Comparison of ENCODE assay signal across 8 cellular contexts in the genomic region with DNA sequence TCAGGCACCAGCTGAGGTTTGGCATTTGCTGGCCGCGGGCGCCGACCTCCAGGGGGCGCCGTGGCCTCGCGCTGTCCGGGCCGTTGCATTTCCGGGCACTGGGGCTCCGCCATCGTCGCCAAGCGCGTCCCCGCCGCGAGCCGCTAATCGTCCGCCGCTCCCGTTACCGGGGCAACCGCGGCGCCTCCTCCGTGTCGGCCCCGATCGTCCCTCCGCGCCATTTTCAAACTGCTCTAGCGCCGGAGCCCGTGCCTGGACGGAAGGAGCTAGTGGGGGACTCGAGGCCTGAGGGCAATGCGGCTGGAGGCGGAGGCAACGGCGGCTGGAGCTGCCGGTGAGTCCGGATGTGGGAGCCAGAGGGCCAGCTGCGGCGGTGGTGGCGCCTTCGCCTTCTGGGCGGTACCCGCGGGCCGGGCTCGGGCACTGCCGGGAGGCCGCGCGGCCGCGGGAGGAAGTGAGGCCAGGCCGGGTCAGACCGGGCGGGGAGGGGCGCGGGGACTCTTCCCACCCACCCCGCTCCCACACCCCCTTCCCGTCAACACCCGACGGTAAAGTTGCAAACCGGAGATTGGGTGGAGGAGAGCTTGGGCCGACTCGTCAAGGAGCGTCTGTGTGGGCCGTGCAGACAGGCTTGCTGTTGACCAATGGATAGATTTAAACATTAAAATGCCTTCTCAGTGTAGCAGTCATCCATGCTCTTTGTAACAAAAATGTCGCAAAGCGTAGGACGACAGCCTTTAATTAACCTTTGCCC. TPM values are rescaled to one million over a fixed set of nuclear protein-coding genes. Genes with fewer than 3 reads are reported as not detected.
DNase-seq lines count a peak whose midpoint lies in the region; ATAC-seq and TF ChIP-seq lines count a peak whose summit lies in the region.

A gene with protein sequence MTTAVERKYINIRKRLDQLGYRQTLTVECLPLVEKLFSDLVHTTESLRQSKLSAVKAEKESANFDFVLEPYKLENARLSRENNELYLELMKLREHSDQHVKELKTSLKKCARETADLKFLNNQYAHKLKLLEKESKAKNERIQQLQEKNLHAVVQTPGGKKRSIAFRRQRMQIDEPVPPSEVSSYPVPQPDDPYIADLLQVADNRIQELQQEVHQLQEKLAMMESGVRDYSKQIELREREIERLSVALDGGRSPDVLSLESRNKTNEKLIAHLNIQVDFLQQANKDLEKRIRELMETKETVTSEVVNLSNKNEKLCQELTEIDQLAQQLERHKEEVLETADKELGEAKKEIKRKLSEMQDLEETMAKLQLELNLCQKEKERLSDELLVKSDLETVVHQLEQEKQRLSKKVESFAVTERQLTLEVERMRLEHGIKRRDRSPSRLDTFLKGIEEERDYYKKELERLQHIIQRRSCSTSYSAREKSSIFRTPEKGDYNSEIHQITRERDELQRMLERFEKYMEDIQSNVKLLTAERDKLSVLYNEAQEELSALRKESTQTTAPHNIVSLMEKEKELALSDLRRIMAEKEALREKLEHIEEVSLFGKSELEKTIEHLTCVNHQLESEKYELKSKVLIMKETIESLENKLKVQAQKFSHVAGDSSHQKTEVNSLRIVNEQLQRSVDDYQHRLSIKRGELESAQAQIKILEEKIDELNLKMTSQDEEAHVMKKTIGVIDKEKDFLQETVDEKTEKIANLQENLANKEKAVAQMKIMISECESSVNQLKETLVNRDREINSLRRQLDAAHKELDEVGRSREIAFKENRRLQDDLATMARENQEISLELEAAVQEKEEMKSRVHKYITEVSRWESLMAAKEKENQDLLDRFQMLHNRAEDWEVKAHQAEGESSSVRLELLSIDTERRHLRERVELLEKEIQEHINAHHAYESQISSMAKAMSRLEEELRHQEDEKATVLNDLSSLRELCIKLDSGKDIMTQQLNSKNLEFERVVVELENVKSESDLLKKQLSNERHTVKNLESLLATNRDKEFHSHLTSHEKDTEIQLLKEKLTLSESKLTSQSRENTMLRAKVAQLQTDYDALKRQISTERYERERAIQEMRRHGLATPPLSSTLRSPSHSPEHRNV (plus strand): TSS at position 220 of the 754 bp plus-strand sequence. CDS start 3,186 bp downstream, outside the sequence.

- H3K9me2 ChIP-seq in OCI-LY1 (ENCODE audit: low read depth, low read length): no peaks in the 10 kb centered on the region

- peaks cover 13% of the 10 kb centered on the region; the same call in 1 of the 2 replicates for H3K36me3 ChIP-seq in OCI-LY1 (ENCODE audit: insufficient read depth, low read length)

- peak; percentile 85 for DNase-seq in DMS153 (lab: John Stamatoyannopoulos, UW)
- DNase-seq in HuH-7.5 (ENCODE audit: low spot score): peak; percentile 67
- peak; percentile 91 for DNase-seq in activated CD8-positive, alpha-beta memory T cell treated with anti-CD3 and anti-CD28 coated beads, Interleukin-2, amount 50 U/mL, for 4 hours
- DNase-seq in endothelial cell (ENCODE audit: low spot score): peak; percentile 97
- DNase-seq in midbrain (lab: John Stamatoyannopoulos, UW): peak; percentile 93
- DNase-seq in stimulated activated CD8-positive, alpha-beta memory T cell treated with anti-CD3 and anti-CD28 coated beads, Interleukin-15, amount 100 ng/mL, for 48 hours (ENCODE audit: low read depth in 2 of 2): peak; percentile 89 to 90

- no peaks in the 10 kb centered on the region for H4K20me1 ChIP-seq in OCI-LY1 (ENCODE audit: insufficient read depth, low read length)

- no peaks in the 10 kb centered on the region for H3K27me3 ChIP-seq in OCI-LY1 (ENCODE audit: insufficient read depth, low read length)

- H3K27ac ChIP-seq in OCI-LY1 (ENCODE audit: low read depth, low read length, poor library complexity, severe bottlenecking): peak within 1 kb of the TSS; percentile 87

- no peaks in the 10 kb centered on the region for H3F3A ChIP-seq in OCI-LY1 (ENCODE audit: insufficient read depth, low read length)

- no peaks in the 10 kb centered on the region for H3K9me3 Mint-ChIP-seq in endothelial cell (ENCODE audit: unreplicated experiment)

- peaks cover 12% of the 10 kb centered on the region for H3K79me2 ChIP-seq in OCI-LY1 (ENCODE audit: insufficient read depth, low read length)

- ATAC-seq in GM21528 (IDR thresholded peaks at IDR 0.05; ENCODE audit: low FRiP score, unreplicated experiment): peak; percentile 83

- H3K9ac ChIP-seq in OCI-LY1 (ENCODE audit: low read length): peak within 1 kb of the TSS; percentile 74

- peak within 1 kb of the TSS; percentile 73 for H3K4me2 ChIP-seq in OCI-LY1 (ENCODE audit: low read length)

- peak within 1 kb of the TSS; percentile 73 for H3K4me3 ChIP-seq in OCI-LY1 (ENCODE audit: low read depth, low read length, poor library complexity, severe bottlenecking)

- peaks cover 11% of the 10 kb centered on the region for H3K27me3 Mint-ChIP-seq in endothelial cell (ENCODE audit: unreplicated experiment)

- H3K4me1 Mint-ChIP-seq in endothelial cell (ENCODE audit: unreplicated experiment): peaks cover 36% of the 10 kb centered on the region

- TF ChIP-seq CTCF in OCI-LY1 (IDR thresholded peaks at IDR 0.05; ENCODE audit: low read length) (peak; percentile 88), endothelial cell (IDR thresholded peaks at IDR 0.05; ENCODE audit: unreplicated experiment) (peak; percentile 96)

- H3K4me3 Mint-ChIP-seq in endothelial cell (ENCODE audit: unreplicated experiment): peak within 1 kb of the TSS; percentile 95

- no peaks in the 10 kb centered on the region for H3K9me3 ChIP-seq in OCI-LY1 (ENCODE audit: low read length)

- peaks cover 26% of the 10 kb centered on the region for H3K36me3 Mint-ChIP-seq in endothelial cell (ENCODE audit: low read depth, unreplicated experiment)

- H3K4me1 ChIP-seq in OCI-LY1 (ENCODE audit: insufficient read depth, low read length, severe bottlenecking): peaks cover 30% of the 10 kb centered on the region

- peak within 1 kb of the TSS; percentile 99 for H3K27ac Mint-ChIP-seq in endothelial cell (ENCODE audit: unreplicated experiment)

- peak within 1 kb of the TSS; percentile 60; the same call in 1 of the 2 replicates for H2AFZ ChIP-seq in OCI-LY1 (ENCODE audit: low read length)

RNA-seq across cellular contexts. Expression of the gene that starts here (rescaled TPM):
- total RNA-seq in endothelial cell (ENCODE audit: unreplicated experiment): 14.8 TPM

Comparison
In these comparisons a context has a peak if more than half of its experiments do, and no peak if none do; other contexts are left out.
1. Peak in every context shown above with its lines: DNase-seq, ATAC-seq, H3K4me3 ChIP-seq and H3K27ac ChIP-seq.